21 cellular contexts compared by ENCODE assay signal in genomic region chrX:130176942-130177341, GRCh38. TPM values are rescaled to one million over a fixed set of nuclear protein-coding genes. Genes with fewer than 3 reads are reported as not detected.
DNase-seq lines count a peak whose midpoint lies in the region; ATAC-seq and TF ChIP-seq lines count a peak whose summit lies in the region.
"Had no signal": no experiment of that assay in that cellular context is flagged by ENCODE, and none has a peak within 500 bp of the region (broad histone marks: within the 10 kb centered on the region; RNA-seq: fewer than 3 reads in every experiment).

No MANE protein-coding gene starts in this region.

- 66 to 87% (median 80%) methylated on average over 4 of the region's 4 CpGs for WGBS in spleen, 5 donors

- no peaks in the 10 kb centered on the region for H3K9me3 ChIP-seq in CD4-positive, alpha-beta T cell (ENCODE audit: control insufficient read depth, low read length)
- H3K9me3 ChIP-seq in PC-9 (ENCODE audit: insufficient read depth, low read depth) (no peaks in the 10 kb centered on the region), spleen (no peaks in the 10 kb centered on the region)
- H3K9me3 ChIP-seq: psoas muscle, upper lobe of right lung had no signal

- no peaks in the 10 kb centered on the region for H3K27me3 ChIP-seq in CD4-positive, alpha-beta T cell (ENCODE audit: control insufficient read depth, insufficient read depth, low read length)
- H3K27me3 ChIP-seq in PC-9 (ENCODE audit: insufficient read depth, low read depth): no peaks in the 10 kb centered on the region
- peaks cover 0 to 2% (median 0%) of the 10 kb centered on the region in 7 donors for H3K27me3 ChIP-seq in spleen (replicated peaks in 1 of 7)
- H3K27me3 ChIP-seq: upper lobe of right lung had no signal

- H2AFZ ChIP-seq in PC-9: no peak overlapping the region

- no peak for TF ChIP-seq CTCF in CD4-positive, alpha-beta T cell (IDR thresholded peaks at IDR 0.05)
- TF ChIP-seq CTCF in PC-9 (conservative IDR thresholded peaks at IDR 0.05) (no peak), spleen (IDR thresholded peaks at IDR 0.05 in 8 of 11, conservative IDR thresholded peaks at IDR 0.05 in 3 of 11) (no peak)

- CTCF ChIA-PET in CD4-positive, alpha-beta T cell (lab: Charles Lee): no interaction called here
- CTCF ChIA-PET in PC-9 (lab: Charles Lee): interaction anchor here (1.0 kb wide), 1 partner anchor 97 kb away, joined by 11 read pairs; no protein-coding TSS in a partner anchor

- H3K27ac Mint-ChIP-seq in T-helper 1 cell treated with Interleukin-12 subunit alpha and Interleukin-12 subunit beta and Interleukin-4 antibody, amounts not matched to agents 30 μg/mL and 1 μg/mL, for 36 hours: peak overlapping the region; percentile 47
- peak overlapping the region; percentile 82 for H3K27ac Mint-ChIP-seq in CD4-positive, alpha-beta T cell
- peak overlapping the region; percentile 76 for H3K27ac Mint-ChIP-seq in activated T-helper 1 cell treated with anti-CD3 and anti-CD28 coated beads, Interleukin-12 subunit alpha, Interleukin-12 subunit beta, Interleukin-2, Interleukin-4 antibody, amounts not matched to agents 30 ng/mL and 10 ng/mL and 1 ng/mL, durations not matched to agents 14 hours and 24 hours and 36 hours
- H3K27ac Mint-ChIP-seq in naive thymus-derived CD8-positive, alpha-beta T cell: peak overlapping the region; percentile 10 to 94 (median 86)
- H3K27ac Mint-ChIP-seq: endodermal cell, nephron progenitor cell had no signal

- no peak overlapping the region for H3K4me3 ChIP-seq in PC-9
- H3K4me3 ChIP-seq in spleen: no peak overlapping the region
- H3K4me3 ChIP-seq: psoas muscle, upper lobe of right lung had no signal

- peaks cover 40% of the 10 kb centered on the region for H3K4me1 Mint-ChIP-seq in T-helper 1 cell treated with Interleukin-12 subunit alpha and Interleukin-12 subunit beta and Interleukin-4 antibody, amounts not matched to agents 30 μg/mL and 1 μg/mL, for 36 hours (ENCODE audit: low read depth)
- peaks cover 58% of the 10 kb centered on the region for H3K4me1 Mint-ChIP-seq in CD4-positive, alpha-beta T cell (ENCODE audit: low read depth)
- peaks cover 50% of the 10 kb centered on the region for H3K4me1 Mint-ChIP-seq in activated T-helper 1 cell treated with anti-CD3 and anti-CD28 coated beads, Interleukin-12 subunit alpha, Interleukin-12 subunit beta, Interleukin-2, Interleukin-4 antibody, amounts not matched to agents 30 ng/mL and 10 ng/mL and 1 ng/mL, durations not matched to agents 14 hours and 24 hours and 36 hours (ENCODE audit: low read depth)
- peaks cover 15 to 64% (median 60%) of the 10 kb centered on the region in 4 donors for H3K4me1 Mint-ChIP-seq in naive thymus-derived CD8-positive, alpha-beta T cell
- H3K4me1 Mint-ChIP-seq: endodermal cell had no signal

- H3K4me1 ChIP-seq in PC-9 (replicated peaks; ENCODE audit: insufficient read depth) (peaks cover 28% of the 10 kb centered on the region), spleen (peaks cover 3 to 61% (median 34%) of the 10 kb centered on the region in 6 donors)
- H3K4me1 ChIP-seq: psoas muscle had no signal

- H3K79me2 ChIP-seq in PC-9 (ENCODE audit: low read depth): no peaks in the 10 kb centered on the region

- ATAC-seq in CD4-positive, alpha-beta T cell (ENCODE audit: poor library complexity): no peak
- no peak for ATAC-seq in naive thymus-derived CD8-positive, alpha-beta T cell
- no peak for ATAC-seq in HG02973 (IDR thresholded peaks at IDR 0.05; ENCODE audit: unreplicated experiment)
- ATAC-seq: psoas muscle, T-cell, upper lobe of right lung had no signal

- POLR2A ChIA-PET in CD4-positive, alpha-beta T cell (lab: Charles Lee): interaction anchor here (1.5 kb wide), 1 partner anchor 95 kb away, joined by 5 read pairs; no protein-coding TSS in a partner anchor
- POLR2A ChIA-PET in naive thymus-derived CD8-positive, alpha-beta T cell (lab: Charles Lee): interaction anchor here (0.7 kb wide), 1 partner anchor 12 kb away, joined by 3 read pairs; the partner anchor contains the start of gene AIFM1
- POLR2A ChIA-PET in PC-9 (lab: Charles Lee; ENCODE audit: unreplicated experiment): interaction anchor here (0.6 kb wide), 3 partner anchors 26 to 446 kb away, joined by 5 to 6 read pairs (median 6); no protein-coding TSS in a partner anchor

- DNase-seq in T-helper 1 cell: no peak
- DNase-seq in CD4-positive, alpha-beta T cell: no peak
- DNase-seq in activated T-helper 1 cell treated with anti-CD3 and anti-CD28 coated beads, Interleukin-12 subunit alpha, Interleukin-12 subunit beta, Interleukin-2, Interleukin-4 antibody, amounts not matched to agents 30 ng/mL and 10 ng/mL and 1 ng/mL, durations not matched to agents 14 hours and 24 hours and 36 hours (ENCODE audit: low spot score): no peak
- no peak for DNase-seq in naive thymus-derived CD8-positive, alpha-beta T cell
- DNase-seq in PC-9: no peak
- no peak for DNase-seq in spleen
- DNase-seq: activated CD4-positive, CD25-positive, alpha-beta regulatory T cell; activated gamma-delta T cell treated with Interleukin-2 at 50 U/mL for 16 hours; COR-L47; endodermal cell; NCI-H2171 treated with DMSO at 0.1 percent for 48 hours; nephron progenitor cell; psoas muscle; SIG-M5; stimulated activated CD4-positive, alpha-beta T cell treated with anti-CD3 and anti-CD28 coated beads, Interleukin-2, amount 100 ng/mL, for 24 hours; T-cell; upper lobe of right lung had no signal

- no peaks in the 10 kb centered on the region for H3K36me3 ChIP-seq in PC-9 (ENCODE audit: low read depth)
- no peaks in the 10 kb centered on the region for H3K36me3 ChIP-seq in spleen
- H3K36me3 ChIP-seq: upper lobe of right lung had no signal

- no peaks in the 10 kb centered on the region for H3K9me3 Mint-ChIP-seq in T-helper 1 cell treated with Interleukin-12 subunit alpha and Interleukin-12 subunit beta and Interleukin-4 antibody, amounts not matched to agents 30 μg/mL and 1 μg/mL, for 36 hours
- H3K9me3 Mint-ChIP-seq in CD4-positive, alpha-beta T cell: no peaks in the 10 kb centered on the region
- H3K9me3 Mint-ChIP-seq in activated T-helper 1 cell treated with anti-CD3 and anti-CD28 coated beads, Interleukin-12 subunit alpha, Interleukin-12 subunit beta, Interleukin-2, Interleukin-4 antibody, amounts not matched to agents 30 ng/mL and 10 ng/mL and 1 ng/mL, durations not matched to agents 14 hours and 24 hours and 36 hours: no peaks in the 10 kb centered on the region
- peaks cover 0 to 2% (median 0%) of the 10 kb centered on the region in 9 donors for H3K9me3 Mint-ChIP-seq in naive thymus-derived CD8-positive, alpha-beta T cell
- H3K9me3 Mint-ChIP-seq: T-cell had no signal

- H3K27me3 Mint-ChIP-seq in T-helper 1 cell treated with Interleukin-12 subunit alpha and Interleukin-12 subunit beta and Interleukin-4 antibody, amounts not matched to agents 30 μg/mL and 1 μg/mL, for 36 hours (ENCODE audit: low read depth): no peaks in the 10 kb centered on the region
- no peaks in the 10 kb centered on the region for H3K27me3 Mint-ChIP-seq in CD4-positive, alpha-beta T cell
- H3K27me3 Mint-ChIP-seq in activated T-helper 1 cell treated with anti-CD3 and anti-CD28 coated beads, Interleukin-12 subunit alpha, Interleukin-12 subunit beta, Interleukin-2, Interleukin-4 antibody, amounts not matched to agents 30 ng/mL and 10 ng/mL and 1 ng/mL, durations not matched to agents 14 hours and 24 hours and 36 hours (ENCODE audit: insufficient read depth): no peaks in the 10 kb centered on the region
- no peaks in the 10 kb centered on the region for H3K27me3 Mint-ChIP-seq in naive thymus-derived CD8-positive, alpha-beta T cell

- TF ChIP-seq POLR2A in spleen (IDR thresholded peaks at IDR 0.05): no peak

- no peak overlapping the region for H3K4me3 Mint-ChIP-seq in T-helper 1 cell treated with Interleukin-12 subunit alpha and Interleukin-12 subunit beta and Interleukin-4 antibody, amounts not matched to agents 30 μg/mL and 1 μg/mL, for 36 hours
- peak overlapping the region; percentile 65 for H3K4me3 Mint-ChIP-seq in CD4-positive, alpha-beta T cell
- H3K4me3 Mint-ChIP-seq in activated T-helper 1 cell treated with anti-CD3 and anti-CD28 coated beads, Interleukin-12 subunit alpha, Interleukin-12 subunit beta, Interleukin-2, Interleukin-4 antibody, amounts not matched to agents 30 ng/mL and 10 ng/mL and 1 ng/mL, durations not matched to agents 14 hours and 24 hours and 36 hours: no peak overlapping the region
- H3K4me3 Mint-ChIP-seq in naive thymus-derived CD8-positive, alpha-beta T cell: peak overlapping the region in 3 of 10 donors; percentile 57 to 77 (median 64)
- H3K4me3 Mint-ChIP-seq: endodermal cell, nephron progenitor cell had no signal

- peak overlapping the region; percentile 7 for H3K27ac ChIP-seq in CD4-positive, alpha-beta T cell (ENCODE audit: low read depth, low read length)
- H3K27ac ChIP-seq in PC-9: no peak overlapping the region
- H3K27ac ChIP-seq in spleen: no peak overlapping the region
- H3K27ac ChIP-seq: 22Rv1, HL-60, psoas muscle, upper lobe of right lung had no signal

- H3K9me2 ChIP-seq in PC-9 (ENCODE audit: insufficient read depth): no peaks in the 10 kb centered on the region

- BruUV-seq in PC-9 (replicated peaks; lab: Mats Ljungman, UMichigan): no TSS peak

- H4K20me1 ChIP-seq in PC-9 (ENCODE audit: insufficient read depth): no peaks in the 10 kb centered on the region

- no peak overlapping the region for H3K4me2 ChIP-seq in PC-9

- H3F3A ChIP-seq in PC-9 (ENCODE audit: insufficient read depth, low read depth): peaks cover 20% of the 10 kb centered on the region

- peaks cover 22% of the 10 kb centered on the region for H3K36me3 Mint-ChIP-seq in T-helper 1 cell treated with Interleukin-12 subunit alpha and Interleukin-12 subunit beta and Interleukin-4 antibody, amounts not matched to agents 30 μg/mL and 1 μg/mL, for 36 hours (ENCODE audit: low read depth)
- H3K36me3 Mint-ChIP-seq in CD4-positive, alpha-beta T cell (ENCODE audit: low read depth): peaks cover 34% of the 10 kb centered on the region
- H3K36me3 Mint-ChIP-seq in activated T-helper 1 cell treated with anti-CD3 and anti-CD28 coated beads, Interleukin-12 subunit alpha, Interleukin-12 subunit beta, Interleukin-2, Interleukin-4 antibody, amounts not matched to agents 30 ng/mL and 10 ng/mL and 1 ng/mL, durations not matched to agents 14 hours and 24 hours and 36 hours (ENCODE audit: low read depth): peaks cover 22% of the 10 kb centered on the region
- peaks cover 0 to 13% (median 0%) of the 10 kb centered on the region in 3 donors for H3K36me3 Mint-ChIP-seq in naive thymus-derived CD8-positive, alpha-beta T cell

- intact Hi-C loops in CD4-positive, alpha-beta T cell (cut with DNase I, micrococcal nuclease): no loop called here
- intact Hi-C loops in activated T-helper 1 cell treated with anti-CD3 and anti-CD28 coated beads, Interleukin-12 subunit alpha, Interleukin-12 subunit beta, Interleukin-2, Interleukin-4 antibody, amounts not matched to agents 30 ng/mL and 10 ng/mL and 1 ng/mL, durations not matched to agents 14 hours and 24 hours and 36 hours (cut with micrococcal nuclease): loop anchor here (10.0 kb wide), 1 partner anchor 392 kb away; no protein-coding TSS in a partner anchor
- intact Hi-C loops in PC-9 (cut with micrococcal nuclease; ENCODE audit: unreplicated experiment) (no loop called here), spleen (cut with DNase I; ENCODE audit: low total_unique reads) (no loop called here)

RNA-seq across cellular contexts. Expression of gene RAB33A, which starts 5.2 kb away (rescaled TPM):
- 10 to 100 TPM; 14.4 to 14.8 TPM for total RNA-seq in CD4-positive, alpha-beta T cell
- 20.5 and 21.5 TPM in 2 replicates for total RNA-seq in activated T-helper 1 cell treated with anti-CD3 and anti-CD28 coated beads, Interleukin-12 subunit alpha, Interleukin-12 subunit beta, Interleukin-2, Interleukin-4 antibody, amounts not matched to agents 30 ng/mL and 10 ng/mL and 1 ng/mL, durations not matched to agents 14 hours and 24 hours and 36 hours
- total RNA-seq in naive thymus-derived CD8-positive, alpha-beta T cell: 10 to 100 TPM; 14.5 to 16.7 TPM
- polyA plus RNA-seq in naive thymus-derived CD8-positive, alpha-beta T cell: 10 to 100 TPM; 10.6 to 21.1 (median 10.9) TPM
- 0.57 and 0.95 TPM in 2 replicates for total RNA-seq in PC-9 (2021)
- total RNA-seq in spleen: 1 to 10 TPM; 1.7 to 4.7 (median 2.2) TPM
- 1 to 10 TPM; 4.0 to 6.7 (median 4.4) TPM for polyA plus RNA-seq in spleen
- total RNA-seq: endodermal cell had no signal

RNA-seq across cellular contexts. Expression of gene AIFM1, which starts 11.3 kb away (rescaled TPM):
- 1 to 10 TPM; 6.1 to 6.4 TPM for total RNA-seq in CD4-positive, alpha-beta T cell
- total RNA-seq in activated T-helper 1 cell treated with anti-CD3 and anti-CD28 coated beads, Interleukin-12 subunit alpha, Interleukin-12 subunit beta, Interleukin-2, Interleukin-4 antibody, amounts not matched to agents 30 ng/mL and 10 ng/mL and 1 ng/mL, durations not matched to agents 14 hours and 24 hours and 36 hours: 46.0 and 50.2 TPM in 2 replicates
- total RNA-seq in naive thymus-derived CD8-positive, alpha-beta T cell: 10 to 100 TPM; 25.1 to 26.3 TPM
- 10 to 100 TPM; 27.8 to 36.9 (median 32.8) TPM for polyA plus RNA-seq in naive thymus-derived CD8-positive, alpha-beta T cell
- 70.1 and 83.3 TPM in 2 replicates for total RNA-seq in PC-9 (2021)
- 10 to 100 TPM; 13.4 to 27.1 (median 22.5) TPM for total RNA-seq in spleen
- 10 to 100 TPM; 20.6 to 25.4 (median 24.8) TPM for polyA plus RNA-seq in spleen
